ENCODE assay signal across 8 cellular contexts in genomic region chr20:49287555-49288249, GRCh38. TPM values are rescaled to one million over a fixed set of nuclear protein-coding genes. Genes with fewer than 3 reads are reported as not detected.
DNase-seq lines count a peak whose midpoint lies in the region; ATAC-seq and TF ChIP-seq lines count a peak whose summit lies in the region.

No MANE protein-coding gene starts in this region.

- H3K9me3 Mint-ChIP-seq in activated T-helper 2 cell treated with anti-CD3 and anti-CD28 coated beads, Interferon-gamma antibody, Interleukin-2, Interleukin-4, amounts not matched to agents 10 μg/mL and 5 μg/mL and 100 μg/mL, durations not matched to agents 14 hours and 24 hours and 36 hours: peaks cover 44% of the 10 kb centered on the region

- DNase-seq in AG08396 (ENCODE audit: low spot score) (peak; percentile 25), HFF-Myc (ENCODE audit: extremely low read depth, low read depth) (no peak), kidney tubule cell (ENCODE audit: low spot score) (peak; percentile 41), GM19240 (ENCODE audit: insufficient read length, low spot score) (no peak), activated gamma-delta T cell (lab: John Stamatoyannopoulos, UW) (no peak)
- no peak for DNase-seq in activated T-helper 2 cell treated with anti-CD3 and anti-CD28 coated beads, Interferon-gamma antibody, Interleukin-2, Interleukin-4, amounts not matched to agents 10 μg/mL and 5 μg/mL and 100 μg/mL, durations not matched to agents 14 hours and 24 hours and 36 hours (ENCODE audit: low spot score)

- peak overlapping the region; percentile 15 for H3K27ac Mint-ChIP-seq in activated T-helper 2 cell treated with anti-CD3 and anti-CD28 coated beads, Interferon-gamma antibody, Interleukin-2, Interleukin-4, amounts not matched to agents 10 μg/mL and 5 μg/mL and 100 μg/mL, durations not matched to agents 14 hours and 24 hours and 36 hours

- H3K4me1 Mint-ChIP-seq in activated T-helper 2 cell treated with anti-CD3 and anti-CD28 coated beads, Interferon-gamma antibody, Interleukin-2, Interleukin-4, amounts not matched to agents 10 μg/mL and 5 μg/mL and 100 μg/mL, durations not matched to agents 14 hours and 24 hours and 36 hours (ENCODE audit: low read depth): peaks cover 46% of the 10 kb centered on the region

- intact Hi-C loops in activated T-helper 2 cell treated with anti-CD3 and anti-CD28 coated beads, Interferon-gamma antibody, Interleukin-2, Interleukin-4, amounts not matched to agents 10 μg/mL and 5 μg/mL and 100 μg/mL, durations not matched to agents 14 hours and 24 hours and 36 hours (cut with micrococcal nuclease): no loop called here

- no peak for TF ChIP-seq CTCF in HFF-Myc (IDR thresholded peaks at IDR 0.05; ENCODE audit: low read depth, low read length, missing control alignments)

- peak overlapping the region; percentile 99 for H3K4me3 ChIP-seq in HFF-Myc (replicated peaks; ENCODE audit: low read depth, low read length)

- no peak for ATAC-seq in GM18502 (IDR thresholded peaks at IDR 0.05; ENCODE audit: poor library complexity, unreplicated experiment)
- ATAC-seq in HG02973 (IDR thresholded peaks at IDR 0.05; ENCODE audit: unreplicated experiment): no peak

- H3K36me3 Mint-ChIP-seq in activated T-helper 2 cell treated with anti-CD3 and anti-CD28 coated beads, Interferon-gamma antibody, Interleukin-2, Interleukin-4, amounts not matched to agents 10 μg/mL and 5 μg/mL and 100 μg/mL, durations not matched to agents 14 hours and 24 hours and 36 hours (ENCODE audit: low read depth): peaks cover 97% of the 10 kb centered on the region

- no peaks in the 10 kb centered on the region for H3K27me3 Mint-ChIP-seq in activated T-helper 2 cell treated with anti-CD3 and anti-CD28 coated beads, Interferon-gamma antibody, Interleukin-2, Interleukin-4, amounts not matched to agents 10 μg/mL and 5 μg/mL and 100 μg/mL, durations not matched to agents 14 hours and 24 hours and 36 hours (ENCODE audit: low read depth)

- H3K4me3 Mint-ChIP-seq in activated T-helper 2 cell treated with anti-CD3 and anti-CD28 coated beads, Interferon-gamma antibody, Interleukin-2, Interleukin-4, amounts not matched to agents 10 μg/mL and 5 μg/mL and 100 μg/mL, durations not matched to agents 14 hours and 24 hours and 36 hours (ENCODE audit: low read depth): peak overlapping the region; percentile 3

RNA-seq across cellular contexts. Expression of gene ZNFX1, which starts 9.8 kb away (rescaled TPM):
- total RNA-seq in activated T-helper 2 cell treated with anti-CD3 and anti-CD28 coated beads, Interferon-gamma antibody, Interleukin-2, Interleukin-4, amounts not matched to agents 10 μg/mL and 5 μg/mL and 100 μg/mL, durations not matched to agents 14 hours and 24 hours and 36 hours: 49.3 and 51.0 TPM in 2 replicates

Comparison
In these comparisons a context has a peak if more than half of its experiments do, and no peak if none do; other contexts are left out.
1. DNase-seq: peak in AG08396 (single experiment) and kidney tubule cell (single experiment); none in HFF-Myc (single experiment), activated T-helper 2 cell treated with anti-CD3 and anti-CD28 coated beads, Interferon-gamma antibody, Interleukin-2, Interleukin-4, amounts not matched to agents 10 μg/mL and 5 μg/mL and 100 μg/mL, durations not matched to agents 14 hours and 24 hours and 36 hours (single experiment), GM19240 (single experiment) and activated gamma-delta T cell (single experiment).